6 cellular contexts compared by ENCODE assay signal in genomic region chr19:43595605-43595998, GRCh38. TPM values are rescaled to one million over a fixed set of nuclear protein-coding genes. Genes with fewer than 3 reads are reported as not detected.
DNase-seq lines count a peak whose midpoint lies in the region; ATAC-seq, FAIRE-seq and TF ChIP-seq lines count a peak whose summit lies in the region.

No MANE protein-coding gene starts in this region.

- peak overlapping the region; percentile 99 for H3K27ac Mint-ChIP-seq in activated T-helper 17 cell treated with anti-CD3 and anti-CD28 coated beads, Interleukin-2, amount 50 U/mL, for 72 hours

- peak overlapping the region; percentile 70 to 86 for H3K27ac ChIP-seq in lung (ENCODE audit: low read depth in 1 of 2, low read length in 1 of 2)

- 2% methylated on average over 18 of the region's 18 CpGs for WGBS in lung, 2 donors

- H3K36me3 Mint-ChIP-seq in activated T-helper 17 cell treated with anti-CD3 and anti-CD28 coated beads, Interleukin-2, amount 50 U/mL, for 72 hours (ENCODE audit: low read depth) = peaks cover 75% of the 10 kb centered on the region

- no peak for FAIRE-seq in D721Med (lab: Jason Lieb, UNC)

- H3K9me3 Mint-ChIP-seq in activated T-helper 17 cell treated with anti-CD3 and anti-CD28 coated beads, Interleukin-2, amount 50 U/mL, for 72 hours = no peaks in the 10 kb centered on the region

- DNase-seq in NCI-H1092 treated with DMSO at 0.1 percent for 48 hours (lab: John Stamatoyannopoulos, UW) (peak; percentile 34), NCI-H1092 (lab: John Stamatoyannopoulos, UW) (no peak), lung (ENCODE audit: low spot score) (no peak), D721Med (ENCODE audit: insufficient read length, low spot score) (no peak)

- H3K36me3 ChIP-seq in lung (ENCODE audit: control insufficient read depth in 2 of 2, insufficient read depth in 2 of 2, low read length in 2 of 2) = peaks cover 0 to 37% of the 10 kb centered on the region in 2 donors

- ATAC-seq in activated T-helper 17 cell treated with anti-CD3 and anti-CD28 coated beads, Interleukin-2, amount 50 U/mL, for 72 hours (replicated peaks) = peak; percentile 11
- ATAC-seq in lung (ENCODE audit: insufficient read depth, low FRiP score) (peak; percentile 2), HG03139 (IDR thresholded peaks at IDR 0.05; ENCODE audit: unreplicated experiment) (no peak)

- peaks cover 28% of the 10 kb centered on the region for H3K4me1 Mint-ChIP-seq in activated T-helper 17 cell treated with anti-CD3 and anti-CD28 coated beads, Interleukin-2, amount 50 U/mL, for 72 hours

- H3K27me3 Mint-ChIP-seq in activated T-helper 17 cell treated with anti-CD3 and anti-CD28 coated beads, Interleukin-2, amount 50 U/mL, for 72 hours = no peaks in the 10 kb centered on the region

- TF ChIP-seq CTCF in lung (IDR thresholded peaks at IDR 0.05; ENCODE audit: control extremely low read depth, extremely low read depth) (no peak), D721Med (IDR thresholded peaks at IDR 0.05; ENCODE audit: insufficient read depth, missing control alignments) (no peak)

- H3K4me3 Mint-ChIP-seq in activated T-helper 17 cell treated with anti-CD3 and anti-CD28 coated beads, Interleukin-2, amount 50 U/mL, for 72 hours = peak overlapping the region; percentile 94

- H3K9me3 ChIP-seq in lung (ENCODE audit: control insufficient read depth in 2 of 2, insufficient read depth in 1 of 2, low read length in 1 of 2) = no peaks in the 10 kb centered on the region

- peaks cover 4 to 9% of the 10 kb centered on the region in 2 donors for H3K4me1 ChIP-seq in lung (ENCODE audit: control insufficient read depth in 2 of 2, insufficient read depth in 2 of 2, low read length in 2 of 2)

- H3K27me3 ChIP-seq in lung (ENCODE audit: control insufficient read depth, insufficient read depth) = no peaks in the 10 kb centered on the region

- peak overlapping the region; percentile 53 for H3K4me3 ChIP-seq in lung

RNA-seq across cellular contexts. Expression of gene IRGQ, which starts 0.3 kb away (rescaled TPM):
- total RNA-seq in activated T-helper 17 cell treated with anti-CD3 and anti-CD28 coated beads, Interleukin-2, amount 50 U/mL, for 72 hours = 10 to 100 TPM; 18.3 to 22.1 TPM
- total RNA-seq in lung = 10 to 100 TPM; 23.7 to 28.3 TPM
- 1 to 10 TPM; 3.8 to 7.5 TPM for polyA plus RNA-seq in lung

RNA-seq across cellular contexts. Expression of gene ZNF576, which starts 0.8 kb away (rescaled TPM):
- 10 to 100 TPM; 17.8 to 23.3 TPM for total RNA-seq in activated T-helper 17 cell treated with anti-CD3 and anti-CD28 coated beads, Interleukin-2, amount 50 U/mL, for 72 hours
- total RNA-seq in lung = 10 to 100 TPM in 1 of 2 donors, 1 to 10 TPM in 1; 5.8 to 14.8 TPM
- polyA plus RNA-seq in lung = 10 to 100 TPM in 1 of 2 donors, 1 to 10 TPM in 1; 9.8 to 17.2 TPM

RNA-seq across cellular contexts. Expression of gene SRRM5, which starts 16.3 kb away (rescaled TPM):
- total RNA-seq in activated T-helper 17 cell treated with anti-CD3 and anti-CD28 coated beads, Interleukin-2, amount 50 U/mL, for 72 hours = 1 to 10 TPM in 1 of 2 donors, under 1 TPM in 1; 0.74 to 1.4 TPM
- total RNA-seq in lung = under 1 TPM in 1 of 2 donors, not detected in 1; 0.31 TPM
- under 1 TPM; 0.22 to 0.49 TPM for polyA plus RNA-seq in lung

RNA-seq across cellular contexts. Expression of gene PINLYP, which starts 20.0 kb away (rescaled TPM):
- total RNA-seq in activated T-helper 17 cell treated with anti-CD3 and anti-CD28 coated beads, Interleukin-2, amount 50 U/mL, for 72 hours = 1 to 10 TPM; 4.6 to 6.2 TPM
- 1 to 10 TPM; 6.1 to 8.9 TPM for total RNA-seq in lung
- polyA plus RNA-seq in lung = 10 to 100 TPM in 1 of 2 donors, 1 to 10 TPM in 1; 7.9 to 14.2 TPM

RNA-seq across cellular contexts. Expression of gene XRCC1, which starts 20.3 kb away (rescaled TPM):
- total RNA-seq in activated T-helper 17 cell treated with anti-CD3 and anti-CD28 coated beads, Interleukin-2, amount 50 U/mL, for 72 hours = 10 to 100 TPM; 33.8 to 34.9 TPM
- total RNA-seq in lung = 10 to 100 TPM; 26.5 to 32.2 TPM
- polyA plus RNA-seq in lung = 10 to 100 TPM; 15.4 to 22.4 TPM
